ENCODE assay signal across 1 cellular context in genomic region chr1:6784560-6785317, GRCh38.
TF ChIP-seq lines count a peak whose summit lies in the region.

No MANE protein-coding gene starts in this region.

TF ChIP-seq in HEK293, 187 proteins besides CTCF, POLR2A, EP300 and RAD21 (continued from another document and continues in another):
- peak; percentile 13 for TF ChIP-seq ZBTB11 (tag by site-specific recombination; conservative IDR thresholded peaks at IDR 0.05; ENCODE audit: low read depth)
- TF ChIP-seq ZBTB8A (tag by site-specific recombination; IDR thresholded peaks at IDR 0.05), result no peak; the same call in 1 of the 2 replicates
- TF ChIP-seq ZNF645 (tag by site-specific recombination; IDR thresholded peaks at IDR 0.05), result no peak
- no peak for TF ChIP-seq ZNF558 (tag by site-specific recombination; IDR thresholded peaks at IDR 0.05)
- TF ChIP-seq SP2 (tag by site-specific recombination; IDR thresholded peaks at IDR 0.05), result peak; percentile 97
- TF ChIP-seq ZNF677 (tag by site-specific recombination; IDR thresholded peaks at IDR 0.05), result peak; percentile 63; the same call in 1 of the 2 replicates
- no peak for TF ChIP-seq GFI1B (tag by site-specific recombination; IDR thresholded peaks at IDR 0.05)
- no peak for TF ChIP-seq ZNF692 (tag by site-specific recombination; IDR thresholded peaks at IDR 0.05)
- TF ChIP-seq ZSCAN30 (tag by site-specific recombination; IDR thresholded peaks at IDR 0.05), result peak; percentile 66; the same call in 1 of the 2 replicates
- TF ChIP-seq EGR2 (tag by site-specific recombination; IDR thresholded peaks at IDR 0.05; ENCODE audit: low read depth), result peak; percentile 86
- peak; percentile 98 for TF ChIP-seq IKZF3 (tag by site-specific recombination; IDR thresholded peaks at IDR 0.05)
- no peak for TF ChIP-seq ZNF704 (tag by site-specific recombination; IDR thresholded peaks at IDR 0.05)
- TF ChIP-seq ZNF660 (tag by site-specific recombination; IDR thresholded peaks at IDR 0.05), result peak; percentile 66; the same call in 1 of the 2 replicates
- peak; percentile 87 for TF ChIP-seq ZBTB26 (tag by site-specific recombination; optimal IDR thresholded peaks at IDR 0.05)
- TF ChIP-seq ZNF292 (tag by site-specific recombination; IDR thresholded peaks at IDR 0.05; ENCODE audit: borderline replicate concordance, low read depth), result no peak
- no peak for TF ChIP-seq ZBTB44 (tag by site-specific recombination; IDR thresholded peaks at IDR 0.05)
- peak; percentile 89 for TF ChIP-seq ZFHX2 (tag by site-specific recombination; conservative IDR thresholded peaks at IDR 0.05)
- TF ChIP-seq ZNF221 (tag by site-specific recombination; IDR thresholded peaks at IDR 0.05; ENCODE audit: borderline replicate concordance), result no peak
- TF ChIP-seq ZNF341 (tag by site-specific recombination; IDR thresholded peaks at IDR 0.05; ENCODE audit: low read depth), result peak; percentile 69
- no peak for TF ChIP-seq ZNF585B (tag by site-specific recombination; IDR thresholded peaks at IDR 0.05)
- no peak for TF ChIP-seq ZNF416 (tag by site-specific recombination; IDR thresholded peaks at IDR 0.05)
- no peak for TF ChIP-seq MYNN (tag by site-specific recombination; IDR thresholded peaks at IDR 0.05; ENCODE audit: borderline replicate concordance)
- no peak for TF ChIP-seq ZNF488 (tag by site-specific recombination; IDR thresholded peaks at IDR 0.05)
- TF ChIP-seq INSM2 (tag by site-specific recombination; IDR thresholded peaks at IDR 0.05), result peak; percentile 52; the same call in 1 of the 2 replicates
- TF ChIP-seq ZSCAN23 (tag by site-specific recombination; IDR thresholded peaks at IDR 0.05), result no peak
- TF ChIP-seq TCF7L2 (IDR thresholded peaks at IDR 0.05; ENCODE audit: borderline replicate concordance, low read depth, low read length), result no peak
- no peak for TF ChIP-seq ZNF10 (tag by site-specific recombination; IDR thresholded peaks at IDR 0.05)
- TF ChIP-seq MZF1 (tag by site-specific recombination; IDR thresholded peaks at IDR 0.05; ENCODE audit: borderline replicate concordance), result 0 out of 2 replicates have a peak, but pooled peaks have one; percentile 14
- TF ChIP-seq ZNF214 (tag by site-specific recombination; IDR thresholded peaks at IDR 0.05; ENCODE audit: borderline replicate concordance), result no peak
- TF ChIP-seq ZNF19 (tag by site-specific recombination; IDR thresholded peaks at IDR 0.05; ENCODE audit: low read depth), result no peak
- TF ChIP-seq ZNF202 (tag by site-specific recombination; IDR thresholded peaks at IDR 0.05; ENCODE audit: borderline replicate concordance), result no peak
- no peak for TF ChIP-seq ZNF529 (tag by site-specific recombination; IDR thresholded peaks at IDR 0.05; ENCODE audit: insufficient replicate concordance)
- no peak; the same call in 1 of the 2 replicates for TF ChIP-seq ZNF561 (tag by site-specific recombination; IDR thresholded peaks at IDR 0.05; ENCODE audit: borderline replicate concordance)
- no peak for TF ChIP-seq ZNF560 (tag by site-specific recombination; IDR thresholded peaks at IDR 0.05; ENCODE audit: borderline replicate concordance)
- no peak for TF ChIP-seq ZNF600 (tag by site-specific recombination; IDR thresholded peaks at IDR 0.05)
- TF ChIP-seq ZNF610 (tag by site-specific recombination; IDR thresholded peaks at IDR 0.05; ENCODE audit: borderline replicate concordance), result 0 out of 2 replicates have a peak, but pooled peaks have one; percentile 31
- TF ChIP-seq ZNF211 (tag by site-specific recombination; IDR thresholded peaks at IDR 0.05; ENCODE audit: low read depth), result no peak
- TF ChIP-seq ZNF175 (tag by site-specific recombination; IDR thresholded peaks at IDR 0.05), result no peak
- no peak for TF ChIP-seq SALL2 (tag by site-specific recombination; IDR thresholded peaks at IDR 0.05; ENCODE audit: borderline replicate concordance)
- no peak for TF ChIP-seq ZNF843 (tag by site-specific recombination; IDR thresholded peaks at IDR 0.05)
- TF ChIP-seq YY2 (tag by site-specific recombination; IDR thresholded peaks at IDR 0.05), result no peak
- TF ChIP-seq ZNF391 (tag by site-specific recombination; IDR thresholded peaks at IDR 0.05; ENCODE audit: borderline replicate concordance, low read depth), result no peak
- TF ChIP-seq ATF2 (tag by site-specific recombination; IDR thresholded peaks at IDR 0.05; ENCODE audit: low read depth), result no peak
- TF ChIP-seq ZNF768 (tag by site-specific recombination; IDR thresholded peaks at IDR 0.05), result no peak
- no peak for TF ChIP-seq ZFP3 (tag by site-specific recombination; IDR thresholded peaks at IDR 0.05; ENCODE audit: low read depth)
- 0 out of 2 replicates have a peak, but pooled peaks have one; percentile 6 for TF ChIP-seq ZBTB20 (tag by site-specific recombination; IDR thresholded peaks at IDR 0.05)
- no peak; the same call in 1 of the 2 replicates for TF ChIP-seq ZNF398 (tag by site-specific recombination; IDR thresholded peaks at IDR 0.05)
- TF ChIP-seq ZNF311 (tag by site-specific recombination; IDR thresholded peaks at IDR 0.05; ENCODE audit: borderline replicate concordance), result no peak
